In genomic region chr11:132037467-132037862, GRCh38 we compare ENCODE assay signal across 22 cellular contexts.
DNase-seq lines count a peak whose midpoint lies in the region; ATAC-seq and TF ChIP-seq lines count a peak whose summit lies in the region.
"Had no signal": no experiment of that assay in that cellular context is flagged by ENCODE, and none has a peak within 500 bp of the region (broad histone marks: within the 10 kb centered on the region; RNA-seq: fewer than 3 reads in every experiment).

No MANE protein-coding gene starts in this region.

- H3K27ac Mint-ChIP-seq in GM23338 (peak overlapping the region; percentile 85), WTC11 (0 out of 2 replicates have a peak overlapping the region, but pooled peaks have one; percentile 49)
- H3K27ac Mint-ChIP-seq: CD8-positive, alpha-beta T cell had no signal

- ATAC-seq in GM23338 (peak; percentile 89), WTC11 (peak; percentile 86), foreskin keratinocyte (peak; percentile 62)
- ATAC-seq: CD8-positive, alpha-beta T cell; PC-3 had no signal

- in situ Hi-C loops in GM13977 (cut with MboI; ENCODE audit: low pct_unique_long_range_greater_than_20kb, low sequenced_read_pairs, unreplicated experiment): loop anchor here (25.0 kb wide), 1 partner anchor 175 kb away; no protein-coding TSS in a partner anchor

- H3K9me3 ChIP-seq in BE2C: no peaks in the 10 kb centered on the region; the same call in 1 of the 2 replicates
- H3K9me3 ChIP-seq: SK-N-SH had no signal

- H3K4me2 ChIP-seq in GM23338: peak overlapping the region; percentile 71
- H3K4me2 ChIP-seq: KMS-11, SK-N-SH had no signal

- H3K36me3 ChIP-seq in GM23338 (ENCODE audit: insufficient read depth) (no peaks in the 10 kb centered on the region), BE2C (no peaks in the 10 kb centered on the region)

- H3K27ac ChIP-seq in GM23338 (ENCODE audit: low read depth) (peak overlapping the region; percentile 52; the same call in 1 of the 2 replicates), foreskin keratinocyte (no peak overlapping the region)
- H3K27ac ChIP-seq: HL-60, KMS-11 had no signal

- H3F3A ChIP-seq in GM23338 (replicated peaks; ENCODE audit: low read depth): no peaks in the 10 kb centered on the region

- peak; percentile 55 for DNase-seq in GM23338 (ENCODE audit: low spot score)
- DNase-seq in WTC11 (ENCODE audit: low spot score): no peak
- DNase-seq in foreskin keratinocyte: no peak
- peak; percentile 52 for DNase-seq in kidney glomerular epithelial cell (lab: John Stamatoyannopoulos, UW)
- no peak for DNase-seq in BE2C
- no peak for DNase-seq in NCI-H82 treated with DMSO at 0.1 percent for 48 hours (lab: John Stamatoyannopoulos, UW; ENCODE audit: unreplicated experiment)
- no peak for DNase-seq in GM13977 (ENCODE audit: low spot score)
- no peak for DNase-seq in NOMO-1 treated with DMSO at 0.1 percent for 48 hours (lab: John Stamatoyannopoulos, UW; ENCODE audit: unreplicated experiment)
- DNase-seq: 8988T; C1 segment of cervical spinal cord; CD8-positive, alpha-beta T cell; NCI-H1092 treated with DMSO at 0.1 percent for 48 hours; NCI-H1436 treated with DMSO at 0.1 percent for 48 hours; NCI-H2029; NCI-H345; NCI-H524; NCI-H82; PC-3; SHP77 treated with DMSO at 0.1 percent for 48 hours; SK-N-SH had no signal

- H3K27me3 Mint-ChIP-seq in GM23338 (ENCODE audit: insufficient read depth, low read depth, poor library complexity) (peaks cover 5% of the 10 kb centered on the region), WTC11 (ENCODE audit: low read depth) (no peaks in the 10 kb centered on the region; the same call in 1 of the 2 replicates)

- H3K4me1 ChIP-seq in GM23338 (ENCODE audit: insufficient read depth) (peaks cover 19% of the 10 kb centered on the region), foreskin keratinocyte (peaks cover 4% of the 10 kb centered on the region), BE2C (no peaks in the 10 kb centered on the region)

- no peaks in the 10 kb centered on the region for H4K20me1 ChIP-seq in GM23338 (replicated peaks; ENCODE audit: insufficient read depth)

- H3K4me3 Mint-ChIP-seq in GM23338 (peak overlapping the region; percentile 7; the same call in 2 of the 3 replicates), WTC11 (no peak overlapping the region)
- H3K4me3 Mint-ChIP-seq: CD8-positive, alpha-beta T cell had no signal

- H3K4me3 ChIP-seq in GM23338 (no peak overlapping the region), BE2C (ENCODE audit: low read depth, low read length) (no peak overlapping the region)

- H2AFZ ChIP-seq in GM23338: no peak overlapping the region

- POLR2A ChIA-PET in WTC11 (lab: Charles Lee): no interaction called here

- no peaks in the 10 kb centered on the region; the same call in 2 of the 3 replicates for H3K9me3 Mint-ChIP-seq in GM23338
- H3K9me3 Mint-ChIP-seq in WTC11: peaks cover 14% of the 10 kb centered on the region
- H3K9me3 Mint-ChIP-seq: CD8-positive, alpha-beta T cell had no signal

- H3K9me2 ChIP-seq in GM23338 (ENCODE audit: insufficient read depth): peaks cover 10% of the 10 kb centered on the region
- H3K9me2 ChIP-seq: SK-N-SH had no signal

- peaks cover 36% of the 10 kb centered on the region for H3K4me1 Mint-ChIP-seq in GM23338
- peaks cover 35% of the 10 kb centered on the region for H3K4me1 Mint-ChIP-seq in WTC11

- no peaks in the 10 kb centered on the region for H3K79me2 ChIP-seq in GM23338 (replicated peaks; ENCODE audit: insufficient read depth)

- H3K36me3 Mint-ChIP-seq in GM23338 (ENCODE audit: low read depth) (no peaks in the 10 kb centered on the region), WTC11 (peaks cover 11% of the 10 kb centered on the region)
- H3K36me3 Mint-ChIP-seq: CD8-positive, alpha-beta T cell had no signal

- TF ChIP-seq CTCF in GM23338 (conservative IDR thresholded peaks at IDR 0.05; ENCODE audit: low read depth in 2 of 2) (no peak), WTC11 (IDR thresholded peaks at IDR 0.05) (no peak), foreskin keratinocyte (conservative IDR thresholded peaks at IDR 0.05) (no peak), BE2C (IDR thresholded peaks at IDR 0.05; ENCODE audit: low read depth, low read length) (no peak), GM13977 (IDR thresholded peaks at IDR 0.05; ENCODE audit: extremely low read depth, insufficient read depth, missing control alignments) (no peak)

- CTCF ChIA-PET in WTC11 (lab: Charles Lee): interaction anchor here (0.6 to 2.0 kb wide), 3 partner anchors 9 to 170 kb away, joined by 3 to 5 read pairs (median 5); no protein-coding TSS in a partner anchor

- H3K27me3 ChIP-seq in GM23338 (ENCODE audit: insufficient read depth) (no peaks in the 10 kb centered on the region), foreskin keratinocyte (no peaks in the 10 kb centered on the region), BE2C (no peaks in the 10 kb centered on the region)

TF ChIP-seq in GM23338, 12 proteins besides CTCF, POLR2A, EP300 and RAD21 (continues in another document):
- no peak for TF ChIP-seq POLR2AphosphoS5 (IDR thresholded peaks at IDR 0.05; ENCODE audit: low read depth)
- no peak for TF ChIP-seq ZNF114 (CRISPR knock-in tag; IDR thresholded peaks at IDR 0.05)
- TF ChIP-seq EZH2phosphoT487 (IDR thresholded peaks at IDR 0.05; ENCODE audit: unreplicated experiment): no peak
- no peak for TF ChIP-seq CREB1 (CRISPR knock-in tag; IDR thresholded peaks at IDR 0.05; ENCODE audit: low read depth)
- TF ChIP-seq EZH2 (IDR thresholded peaks at IDR 0.05; ENCODE audit: low read depth, unreplicated experiment): no peak

TF ChIP-seq in WTC11, 78 proteins besides CTCF, POLR2A, EP300 and RAD21:
- TF ChIP-seq NR2C2 (CRISPR knock-in tag; IDR thresholded peaks at IDR 0.05) (no peak), NR3C1 (CRISPR knock-in tag; conservative IDR thresholded peaks at IDR 0.05; ENCODE audit: low read depth) (no peak), ARID4B (CRISPR knock-in tag; IDR thresholded peaks at IDR 0.05; ENCODE audit: borderline replicate concordance) (no peak), CDX4 (CRISPR knock-in tag; IDR thresholded peaks at IDR 0.05; ENCODE audit: borderline replicate concordance) (no peak), TCF7 (CRISPR knock-in tag; IDR thresholded peaks at IDR 0.05; ENCODE audit: low read depth) (no peak), GABPB1 (CRISPR knock-in tag; IDR thresholded peaks at IDR 0.05) (no peak), FOXJ3 (CRISPR knock-in tag; IDR thresholded peaks at IDR 0.05; ENCODE audit: borderline replicate concordance) (no peak), PRRX2 (CRISPR knock-in tag; IDR thresholded peaks at IDR 0.05) (no peak), ATF6 (CRISPR knock-in tag; IDR thresholded peaks at IDR 0.05) (no peak), ETV6 (CRISPR knock-in tag; IDR thresholded peaks at IDR 0.05) (no peak)

Comparison
In these comparisons a context has a peak if more than half of its experiments do, and no peak if none do; other contexts are left out.
1. DNase-seq: peak in GM23338 (single experiment) and kidney glomerular epithelial cell (single experiment); none in WTC11 (single experiment), foreskin keratinocyte (0 of 2), BE2C (single experiment), NCI-H82 treated with DMSO at 0.1 percent for 48 hours (single experiment), GM13977 (single experiment) and NOMO-1 treated with DMSO at 0.1 percent for 48 hours (single experiment).
2. Peak in every context shown above with its lines, with median percentiles within 50 percentile points of each other: ATAC-seq.